In the genomic region with DNA sequence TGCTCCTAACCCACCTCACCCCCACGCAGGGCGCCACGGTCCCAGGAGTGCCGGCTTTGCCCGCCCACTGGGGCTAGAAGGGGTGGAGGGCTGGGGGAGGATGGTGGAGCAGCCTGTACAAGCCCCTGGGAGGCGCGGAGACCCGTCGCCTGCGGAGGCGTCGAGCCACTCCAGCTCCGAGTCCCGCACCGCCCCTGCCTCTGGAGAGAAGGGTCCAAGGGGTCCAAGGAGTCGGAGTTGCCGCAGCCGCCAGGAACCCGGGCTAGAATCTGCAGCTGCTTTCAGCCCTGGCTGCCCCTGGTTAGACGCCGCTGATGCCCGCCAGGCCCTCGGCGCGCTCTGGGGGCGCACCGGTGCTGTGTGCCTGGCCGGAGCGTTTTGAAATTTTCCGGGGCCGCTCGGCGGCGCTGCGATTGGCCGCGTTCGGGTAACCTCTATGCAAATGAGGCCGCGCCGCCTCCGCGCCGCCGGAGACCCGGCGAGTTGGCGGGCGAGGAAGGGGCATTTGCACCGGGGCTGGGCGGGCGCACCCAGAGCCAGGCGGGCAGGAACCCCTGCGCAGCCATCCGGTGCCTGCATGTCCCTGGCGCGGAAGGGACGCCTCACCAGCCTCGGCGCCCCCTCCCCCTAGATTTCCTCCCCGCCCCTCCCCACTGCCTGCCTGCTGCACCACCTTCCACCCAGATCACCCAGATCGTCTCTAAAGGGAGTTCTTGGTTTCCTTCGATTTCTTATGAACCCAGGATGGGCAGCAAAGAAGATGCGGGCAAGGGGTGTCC, we compare ENCODE assay signal across 9 cellular contexts. TPM values are rescaled to one million over a fixed set of nuclear protein-coding genes. Genes with fewer than 3 reads are reported as not detected.
DNase-seq lines count a peak whose midpoint lies in the region; ATAC-seq and TF ChIP-seq lines count a peak whose summit lies in the region.
"Had no signal": no experiment of that assay in that cellular context is flagged by ENCODE, and none has a peak within 500 bp of the region (broad histone marks: within the 10 kb centered on the region; RNA-seq: fewer than 3 reads in every experiment).

Gene HMX2 (plus strand): TSS at position 502 of the 779 bp plus-strand sequence. CDS start 243 bp downstream, at position 745.

- no peak within 1 kb of the TSS for H3K4me3 ChIP-seq in SK-N-SH (ENCODE audit: low read depth in 2 of 2, low read length in 1 of 2)

- H3K36me3 ChIP-seq in SK-N-SH (replicated peaks in 1 of 2; ENCODE audit: control insufficient read depth in 1 of 2, insufficient read depth in 2 of 2, low read length in 1 of 2) = no peaks in the 10 kb centered on the region

- H3K9me3 ChIP-seq in SK-N-SH = no peaks in the 10 kb centered on the region

- WGBS in SK-N-SH (ENCODE audit: low lambda C conversion rate) = 2% methylated on average over 36 of the region's 64 CpGs

- ATAC-seq in SK-N-SH treated with all-trans-retinoic acid at 6 μM for 48 hours (no peak), GM21529 (IDR thresholded peaks at IDR 0.05; ENCODE audit: unreplicated experiment) (no peak), GM19467 (IDR thresholded peaks at IDR 0.05; ENCODE audit: unreplicated experiment) (no peak)
- peak; percentile 21 for ATAC-seq in central memory CD8-positive, alpha-beta T cell (replicated peaks; ENCODE audit: extremely low read depth, poor library complexity, severe bottlenecking)
- ATAC-seq in stimulated activated effector memory CD8-positive, alpha-beta T cell treated with anti-CD3 and anti-CD28 coated beads, Interleukin-12 subunit alpha, Interleukin-12 subunit beta, amount 100 ng/mL, for 72 hours = peak; percentile 54

- H3K79me2 ChIP-seq in SK-N-SH (ENCODE audit: insufficient read depth) = no peaks in the 10 kb centered on the region

- TF ChIP-seq EP300 in SK-N-SH (IDR thresholded peaks at IDR 0.05; ENCODE audit: borderline replicate concordance in 1 of 2, low read depth in 1 of 2, low read length in 1 of 2) = no peak

- H3K9ac ChIP-seq in SK-N-SH = no peak within 1 kb of the TSS

- 0 out of 2 replicates have a peak within 1 kb of the TSS, but pooled peaks have one; percentile 6 for H2AFZ ChIP-seq in SK-N-SH (ENCODE audit: low read depth)

- peaks cover 8% of the 10 kb centered on the region for H3K36me3 Mint-ChIP-seq in central memory CD8-positive, alpha-beta T cell (ENCODE audit: insufficient read depth)
- H3K36me3 Mint-ChIP-seq in stimulated activated effector memory CD8-positive, alpha-beta T cell treated with anti-CD3 and anti-CD28 coated beads, Interleukin-12 subunit alpha, Interleukin-12 subunit beta, amount 100 ng/mL, for 72 hours = peaks cover 6% of the 10 kb centered on the region

- POLR2A ChIA-PET in SK-N-SH (lab: Yijun Ruan, JAX) = no interaction called here

- H3K27ac Mint-ChIP-seq in central memory CD8-positive, alpha-beta T cell (ENCODE audit: low read depth) = no peak within 1 kb of the TSS
- no peak within 1 kb of the TSS for H3K27ac Mint-ChIP-seq in stimulated activated effector memory CD8-positive, alpha-beta T cell treated with anti-CD3 and anti-CD28 coated beads, Interleukin-12 subunit alpha, Interleukin-12 subunit beta, amount 100 ng/mL, for 72 hours

- no peaks in the 10 kb centered on the region for H3F3A ChIP-seq in SK-N-SH (replicated peaks; ENCODE audit: insufficient read depth)

- H3K4me2 ChIP-seq in SK-N-SH = peak within 1 kb of the TSS; percentile 79

- peaks cover 99% of the 10 kb centered on the region for H3K27me3 ChIP-seq in SK-N-SH (ENCODE audit: insufficient read depth)

- CTCF ChIA-PET in SK-N-SH (lab: Yijun Ruan, JAX) = interaction anchor here (0.6 to 4.6 kb wide), 4 partner anchors 15 to 233 kb away, joined by 3 to 51 read pairs (median 12); no protein-coding TSS in a partner anchor

- peak within 1 kb of the TSS; percentile 63 for H3K4me3 Mint-ChIP-seq in central memory CD8-positive, alpha-beta T cell
- H3K4me3 Mint-ChIP-seq in stimulated activated effector memory CD8-positive, alpha-beta T cell treated with anti-CD3 and anti-CD28 coated beads, Interleukin-12 subunit alpha, Interleukin-12 subunit beta, amount 100 ng/mL, for 72 hours = peak within 1 kb of the TSS; percentile 63

- peaks cover 68% of the 10 kb centered on the region for H3K27me3 Mint-ChIP-seq in central memory CD8-positive, alpha-beta T cell

- DNase-seq in SK-N-SH (peak; percentile 55), NCI-H1436 (lab: John Stamatoyannopoulos, UW) (peak; percentile 84)
- DNase-seq in central memory CD8-positive, alpha-beta T cell (ENCODE audit: low spot score in 2 of 2) = no peak
- DNase-seq in stimulated activated effector memory CD8-positive, alpha-beta T cell treated with anti-CD3 and anti-CD28 coated beads, Interleukin-12 subunit alpha, Interleukin-12 subunit beta, amount 100 ng/mL, for 72 hours (ENCODE audit: low spot score in 2 of 2) = peak in 1 of 2 donors; percentile 69
- DNase-seq in effector CD4-positive, alpha-beta T cell = no peak
- DNase-seq: DND-41 had no signal

- H3K27ac ChIP-seq in SK-N-SH (ENCODE audit: low read depth in 2 of 2, low read length in 1 of 2) = no peak within 1 kb of the TSS

- peaks cover 0 to 23% of the 10 kb centered on the region in 2 experiments; a peak in 2 of 4 replicates for H3K4me1 ChIP-seq in SK-N-SH (ENCODE audit: control insufficient read depth in 1 of 2, insufficient read depth in 2 of 2, low read depth in 1 of 2, low read length in 1 of 2)

- no peak for TF ChIP-seq CTCF in SK-N-SH (IDR thresholded peaks at IDR 0.05)

- TF ChIP-seq RAD21 in SK-N-SH (IDR thresholded peaks at IDR 0.05; ENCODE audit: low read length) = no peak

- H3K9me2 ChIP-seq in SK-N-SH = no peaks in the 10 kb centered on the region

- 0 out of 2 replicates have a peak, but pooled peaks cover 4% of the 10 kb centered on the region for H4K20me1 ChIP-seq in SK-N-SH (ENCODE audit: insufficient read depth)

- H3K4me1 Mint-ChIP-seq in central memory CD8-positive, alpha-beta T cell = peaks cover 41% of the 10 kb centered on the region
- H3K4me1 Mint-ChIP-seq in stimulated activated effector memory CD8-positive, alpha-beta T cell treated with anti-CD3 and anti-CD28 coated beads, Interleukin-12 subunit alpha, Interleukin-12 subunit beta, amount 100 ng/mL, for 72 hours = peaks cover 54% of the 10 kb centered on the region

- no peaks in the 10 kb centered on the region for H3K9me3 Mint-ChIP-seq in central memory CD8-positive, alpha-beta T cell
- H3K9me3 Mint-ChIP-seq in stimulated activated effector memory CD8-positive, alpha-beta T cell treated with anti-CD3 and anti-CD28 coated beads, Interleukin-12 subunit alpha, Interleukin-12 subunit beta, amount 100 ng/mL, for 72 hours = no peaks in the 10 kb centered on the region

TF ChIP-seq in SK-N-SH, 30 proteins besides CTCF, POLR2A, EP300 and RAD21 (continues in another document):
- TF ChIP-seq, protein P1, sequence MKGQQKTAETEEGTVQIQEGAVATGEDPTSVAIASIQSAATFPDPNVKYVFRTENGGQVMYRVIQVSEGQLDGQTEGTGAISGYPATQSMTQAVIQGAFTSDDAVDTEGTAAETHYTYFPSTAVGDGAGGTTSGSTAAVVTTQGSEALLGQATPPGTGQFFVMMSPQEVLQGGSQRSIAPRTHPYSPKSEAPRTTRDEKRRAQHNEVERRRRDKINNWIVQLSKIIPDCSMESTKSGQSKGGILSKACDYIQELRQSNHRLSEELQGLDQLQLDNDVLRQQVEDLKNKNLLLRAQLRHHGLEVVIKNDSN (IDR thresholded peaks at IDR 0.05; ENCODE audit: borderline replicate concordance, low read depth) = no peak
- no peak for TF ChIP-seq IRF3 (IDR thresholded peaks at IDR 0.05; ENCODE audit: low read depth, low read length)
- no peak for TF ChIP-seq TEAD4 (IDR thresholded peaks at IDR 0.05; ENCODE audit: borderline replicate concordance, insufficient read depth)
- TF ChIP-seq MXI1 (IDR thresholded peaks at IDR 0.05; ENCODE audit: low read depth, low read length) = no peak
- no peak for TF ChIP-seq MEF2A (IDR thresholded peaks at IDR 0.05; ENCODE audit: borderline replicate concordance, low read depth)
- no peak for TF ChIP-seq FOSL2 (IDR thresholded peaks at IDR 0.05; ENCODE audit: borderline replicate concordance, low read depth)

TF ChIP-seq in SK-N-SH treated with all-trans-retinoic acid at 6 μM for 48 hours, 23 proteins besides CTCF, POLR2A, EP300 and RAD21 (continues in another document):
- TF ChIP-seq BACH2 (CRISPR knock-in tag; IDR thresholded peaks at IDR 0.05; ENCODE audit: borderline replicate concordance) = no peak
- TF ChIP-seq ISL1 (CRISPR knock-in tag; IDR thresholded peaks at IDR 0.05) = no peak
- no peak for TF ChIP-seq ZNF565 (CRISPR knock-in tag; conservative IDR thresholded peaks at IDR 0.05; ENCODE audit: low read depth)
- no peak for TF ChIP-seq ZFP3 (CRISPR knock-in tag; IDR thresholded peaks at IDR 0.05)
- TF ChIP-seq TOX (CRISPR knock-in tag; IDR thresholded peaks at IDR 0.05; ENCODE audit: borderline replicate concordance) = no peak
- TF ChIP-seq ESRRG (CRISPR knock-in tag; IDR thresholded peaks at IDR 0.05) = no peak
- no peak for TF ChIP-seq PPARA (CRISPR knock-in tag; IDR thresholded peaks at IDR 0.05; ENCODE audit: borderline replicate concordance)
- no peak for TF ChIP-seq GLIS3 (CRISPR knock-in tag; IDR thresholded peaks at IDR 0.05)
- TF ChIP-seq, protein P2, sequence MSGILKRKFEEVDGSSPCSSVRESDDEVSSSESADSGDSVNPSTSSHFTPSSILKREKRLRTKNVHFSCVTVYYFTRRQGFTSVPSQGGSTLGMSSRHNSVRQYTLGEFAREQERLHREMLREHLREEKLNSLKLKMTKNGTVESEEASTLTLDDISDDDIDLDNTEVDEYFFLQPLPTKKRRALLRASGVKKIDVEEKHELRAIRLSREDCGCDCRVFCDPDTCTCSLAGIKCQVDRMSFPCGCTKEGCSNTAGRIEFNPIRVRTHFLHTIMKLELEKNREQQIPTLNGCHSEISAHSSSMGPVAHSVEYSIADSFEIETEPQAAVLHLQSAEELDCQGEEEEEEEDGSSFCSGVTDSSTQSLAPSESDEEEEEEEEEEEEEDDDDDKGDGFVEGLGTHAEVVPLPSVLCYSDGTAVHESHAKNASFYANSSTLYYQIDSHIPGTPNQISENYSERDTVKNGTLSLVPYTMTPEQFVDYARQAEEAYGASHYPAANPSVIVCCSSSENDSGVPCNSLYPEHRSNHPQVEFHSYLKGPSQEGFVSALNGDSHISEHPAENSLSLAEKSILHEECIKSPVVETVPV (CRISPR knock-in tag; IDR thresholded peaks at IDR 0.05) = no peak
- no peak for TF ChIP-seq ZFP30 (CRISPR knock-in tag; IDR thresholded peaks at IDR 0.05)
- TF ChIP-seq CSDC2 (CRISPR knock-in tag; IDR thresholded peaks at IDR 0.05) = no peak

RNA-seq across cellular contexts. Expression of gene HMX2, which starts in this region (rescaled TPM):
- not detected in 2 replicates for polyA plus RNA-seq in SK-N-SH (2012; rRNA removed)
- polyA plus RNA-seq in SK-N-SH (2012; cell fraction: cytosol; rRNA removed) = not detected in 2 replicates
- not detected in 2 replicates for polyA plus RNA-seq in SK-N-SH (2012; cell fraction: nucleus; rRNA removed)

Comparison
In these comparisons a context has a peak if more than half of its experiments do, and no peak if none do; other contexts are left out.
1. Peak in DNase-seq and H3K4me2 ChIP-seq in SK-N-SH; RNA of the gene not detected or under 1 TPM.
2. ATAC-seq: peak in central memory CD8-positive, alpha-beta T cell (single experiment) and stimulated activated effector memory CD8-positive, alpha-beta T cell treated with anti-CD3 and anti-CD28 coated beads, Interleukin-12 subunit alpha, Interleukin-12 subunit beta, amount 100 ng/mL, for 72 hours (single experiment); none in SK-N-SH treated with all-trans-retinoic acid at 6 μM for 48 hours (single experiment), GM21529 (single experiment) and GM19467 (single experiment).